In genomic region chr3:6861331-6861988, GRCh38 we compare ENCODE assay signal across 1 cellular context.
TF ChIP-seq lines count a peak whose summit lies in the region.

No MANE protein-coding gene starts in this region.

TF ChIP-seq in GM23338, 12 proteins besides CTCF, POLR2A, EP300 and RAD21 (continued from another document):
- TF ChIP-seq ZNF462 (CRISPR knock-in tag; IDR thresholded peaks at IDR 0.05) (no peak), STAT1 (IDR thresholded peaks at IDR 0.05; ENCODE audit: unreplicated experiment) (no peak), CREB1 (CRISPR knock-in tag; IDR thresholded peaks at IDR 0.05; ENCODE audit: low read depth) (no peak)
